In the genomic region with DNA sequence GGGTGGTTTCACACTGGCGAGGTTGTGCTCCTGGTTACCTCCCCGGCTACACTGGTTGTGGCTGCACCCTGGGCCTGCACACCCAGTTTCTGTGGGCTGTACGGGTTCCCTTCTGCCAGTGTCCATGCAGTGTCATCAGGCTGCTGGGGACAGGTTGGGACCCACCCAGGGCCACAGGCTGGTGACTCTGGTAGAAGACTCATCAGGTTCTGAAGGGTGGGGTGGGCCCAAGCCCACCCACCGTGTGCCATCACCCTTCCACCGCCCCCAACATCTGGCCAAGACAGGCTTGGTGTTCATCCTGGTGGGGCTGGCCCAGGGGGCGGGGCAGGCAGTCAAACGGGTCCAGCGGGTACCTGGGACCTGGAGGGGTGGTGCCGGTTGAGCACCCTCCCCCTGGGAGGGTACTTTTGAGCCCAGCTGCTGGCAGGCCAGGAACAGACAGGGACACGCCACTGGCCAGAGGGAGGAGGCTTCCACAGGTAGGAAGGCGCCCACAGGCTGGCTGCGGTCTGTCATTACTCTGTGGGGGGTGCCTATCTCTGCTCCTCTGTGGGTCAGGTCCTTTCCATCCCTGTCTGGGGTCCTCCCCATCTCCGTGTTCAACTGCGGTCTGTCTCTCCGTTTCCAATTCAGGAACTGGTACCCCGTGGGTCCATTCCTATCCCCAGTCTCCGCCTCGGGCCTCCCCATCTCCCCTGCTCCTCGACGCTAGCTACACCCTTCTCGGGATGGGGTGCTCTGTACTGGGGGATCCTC, we compare ENCODE assay signal across 8 cellular contexts. TPM values are rescaled to one million over a fixed set of nuclear protein-coding genes. Genes with fewer than 3 reads are reported as not detected.
A peak's percentile ranks its signal among the peaks of the same experiment; 100 is the strongest.
DNase-seq lines count a peak whose midpoint lies in the region; ATAC-seq, FAIRE-seq and TF ChIP-seq lines count a peak whose summit lies in the region.
"Had no signal": no experiment of that assay in that cellular context is flagged by ENCODE, and none has a peak within 500 bp of the region (broad histone marks: within the 10 kb centered on the region; RNA-seq: fewer than 3 reads in every experiment).

A gene (plus strand): TSS at position 437 of the 759 bp plus-strand sequence. CDS start 434 bp downstream, outside the sequence.

- intact Hi-C loops in pancreas (cut with DNase I) = no loop called here

- ATAC-seq in pancreas (peak; percentile 33 to 79 (median 58)), GM21528 (IDR thresholded peaks at IDR 0.05; ENCODE audit: low FRiP score, unreplicated experiment) (no peak)

- peak; percentile 18 for TF ChIP-seq POLR2A in GM18526 (IDR thresholded peaks at IDR 0.05; ENCODE audit: extremely low read depth, insufficient read length)

- no peaks in the 10 kb centered on the region for H3K9me3 Mint-ChIP-seq in endothelial cell (ENCODE audit: unreplicated experiment)

- peaks cover 4 to 28% (median 24%) of the 10 kb centered on the region in 3 donors for H3K36me3 ChIP-seq in pancreas

- WGBS in pancreas, 2 donors = 32 to 35% methylated on average over 21 of the region's 21 CpGs

- H3K9me3 ChIP-seq in pancreas = no peaks in the 10 kb centered on the region

- peak within 1 kb of the TSS; percentile 73 for H3K27ac Mint-ChIP-seq in endothelial cell (ENCODE audit: unreplicated experiment)

- in situ Hi-C loops in KBM-7 (cut with MboI; ENCODE audit: low pct_unique_long_range_greater_than_20kb, low sequenced_read_pairs) = no loop called here

- no peaks in the 10 kb centered on the region for H3K27me3 ChIP-seq in pancreas

- peaks cover under 1 to 6% (median 6%) of the 10 kb centered on the region in 3 donors for H3K4me1 ChIP-seq in pancreas

- TF ChIP-seq CTCF in endothelial cell (IDR thresholded peaks at IDR 0.05; ENCODE audit: unreplicated experiment) = no peak
- TF ChIP-seq CTCF in pancreas (IDR thresholded peaks at IDR 0.05) = no peak

- peaks cover 2% of the 10 kb centered on the region for H3K4me1 Mint-ChIP-seq in endothelial cell (ENCODE audit: unreplicated experiment)

- H3K27me3 Mint-ChIP-seq in endothelial cell (ENCODE audit: unreplicated experiment) = peaks cover 10% of the 10 kb centered on the region

- no peak within 1 kb of the TSS for H3K4me3 ChIP-seq in pancreas

- peaks cover 23% of the 10 kb centered on the region for H3K36me3 Mint-ChIP-seq in endothelial cell (ENCODE audit: low read depth, unreplicated experiment)

- DNase-seq in KBM-7 = peak; percentile 30
- DNase-seq in endothelial cell (ENCODE audit: low spot score) = no peak
- DNase-seq in pancreas = peak in 4 of 6 donors; percentile 27 to 83 (median 60)
- no peak for DNase-seq in NCI-H1092 (lab: John Stamatoyannopoulos, UW)
- no peak for DNase-seq in stimulated activated naive CD4-positive, alpha-beta T cell treated with Interleukin-2 at 50 U/mL for 16 hours (lab: John Stamatoyannopoulos, UW)
- DNase-seq: MM.1S had no signal

- FAIRE-seq in pancreas (lab: Jason Lieb, UNC) = no peak

- H3K27ac ChIP-seq in pancreas = no peak within 1 kb of the TSS

- H3K4me3 Mint-ChIP-seq in endothelial cell (ENCODE audit: unreplicated experiment) = peak within 1 kb of the TSS; percentile 69

RNA-seq across cellular contexts. Expression of the gene that starts here (rescaled TPM):
- total RNA-seq in endothelial cell (ENCODE audit: unreplicated experiment) = not detected
- total RNA-seq in pancreas = not detected
- not detected for polyA plus RNA-seq in pancreas

Comparison
In these comparisons a context has a peak if more than half of its experiments do, and no peak if none do; other contexts are left out.
1. Peak in DNase-seq and ATAC-seq in pancreas; RNA of the gene not detected or under 1 TPM.